ENCODE assay signal across 23 cellular contexts in the genomic region with DNA sequence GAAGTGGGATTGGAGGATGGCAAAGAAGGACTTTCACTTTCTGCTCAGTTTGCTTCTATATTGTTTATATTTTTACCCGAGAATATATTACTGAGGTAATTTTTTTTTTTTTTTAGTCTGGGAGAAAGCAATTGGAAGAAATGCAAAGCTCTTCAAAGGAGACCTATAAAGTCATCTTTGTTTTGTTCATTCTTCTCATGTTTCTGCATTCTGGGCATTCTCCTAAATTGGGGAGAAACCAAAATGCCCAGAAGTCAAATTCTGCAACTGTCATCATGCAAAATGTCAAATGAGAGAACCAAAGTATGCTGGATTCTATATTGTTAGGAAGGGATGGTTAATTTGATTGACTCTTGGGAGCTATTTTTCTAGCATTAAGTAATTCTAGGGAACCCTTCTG.
"Had no signal": no experiment of that assay in that cellular context is flagged by ENCODE, and none has a peak within 500 bp of the region (broad histone marks: within the 10 kb centered on the region; RNA-seq: fewer than 3 reads in every experiment).

No MANE protein-coding gene starts in this region.

- H3K4me1 ChIP-seq: colonic mucosa, left lung, testis had no signal

- ATAC-seq: esophagus mucosa; natural killer cell; right cardiac atrium; stimulated activated naive B cell treated with anti-CD40 and anti-IgM and Interleukin-4, amounts not matched to agents 10 μg/mL and 1 μg/mL and 100 μg/mL, for 72 hours had no signal

- H3K27me3 ChIP-seq: adrenal gland, body of pancreas, colonic mucosa, left lung, testis, transverse colon had no signal

- H3K4me3 ChIP-seq: adrenal gland, body of pancreas, colonic mucosa, left lung, lung, testis, transverse colon had no signal

- H3K4me3 Mint-ChIP-seq: activated naive CD8-positive, alpha-beta T cell; endodermal cell; natural killer cell; stimulated activated naive B cell treated with anti-CD40 and anti-IgM and Interleukin-4, amounts not matched to agents 10 μg/mL and 1 μg/mL and 100 μg/mL, for 72 hours had no signal

- DNase-seq: activated CD4-positive, alpha-beta T cell treated with anti-CD3 and anti-CD28 coated beads for 4 hours; activated CD4-positive, alpha-beta T cell treated with anti-CD3 and anti-CD28 coated beads, Interleukin-2, amount 50 U/mL, for 4 hours; activated effector memory CD4-positive, alpha-beta T cell treated with Interleukin-2 at 50 U/mL for 16 hours; activated naive CD4-positive, alpha-beta T cell treated with Interleukin-2 at 50 U/mL for 16 hours; activated T-cell treated with anti-CD3 and anti-CD28 coated beads for 4 hours; adrenal gland; aorta; cerebellar nuclear complex; left lung; natural killer cell; posterior cingulate gyrus; right cardiac atrium; stimulated activated CD4-positive, alpha-beta T cell treated with anti-CD3 and anti-CD28 coated beads, Interleukin-15, amount 100 ng/mL, for 24 hours; stimulated activated CD4-positive, alpha-beta T cell treated with anti-CD3 and anti-CD28 coated beads, Interleukin-2, amount 100 ng/mL, for 24 hours; stimulated activated naive B cell treated with anti-CD40 and anti-IgM and Interleukin-4, amounts not matched to agents 10 μg/mL and 1 μg/mL and 100 μg/mL, for 72 hours; testis; transverse colon had no signal

- H3K9me3 ChIP-seq: adrenal gland, body of pancreas, colonic mucosa, left lung, testis, transverse colon had no signal

- H3K36me3 Mint-ChIP-seq: activated naive CD8-positive, alpha-beta T cell; natural killer cell; stimulated activated naive B cell treated with anti-CD40 and anti-IgM and Interleukin-4, amounts not matched to agents 10 μg/mL and 1 μg/mL and 100 μg/mL, for 72 hours had no signal

- H3K36me3 ChIP-seq: adrenal gland, colonic mucosa, left lung, transverse colon had no signal

- H3K9me3 Mint-ChIP-seq: endodermal cell; natural killer cell; stimulated activated naive B cell treated with anti-CD40 and anti-IgM and Interleukin-4, amounts not matched to agents 10 μg/mL and 1 μg/mL and 100 μg/mL, for 72 hours had no signal

- H3K27ac ChIP-seq: adrenal gland, colonic mucosa, left lung, testis had no signal

- H3K27ac Mint-ChIP-seq: activated naive CD8-positive, alpha-beta T cell; natural killer cell; stimulated activated naive B cell treated with anti-CD40 and anti-IgM and Interleukin-4, amounts not matched to agents 10 μg/mL and 1 μg/mL and 100 μg/mL, for 72 hours had no signal
